In the genomic region with DNA sequence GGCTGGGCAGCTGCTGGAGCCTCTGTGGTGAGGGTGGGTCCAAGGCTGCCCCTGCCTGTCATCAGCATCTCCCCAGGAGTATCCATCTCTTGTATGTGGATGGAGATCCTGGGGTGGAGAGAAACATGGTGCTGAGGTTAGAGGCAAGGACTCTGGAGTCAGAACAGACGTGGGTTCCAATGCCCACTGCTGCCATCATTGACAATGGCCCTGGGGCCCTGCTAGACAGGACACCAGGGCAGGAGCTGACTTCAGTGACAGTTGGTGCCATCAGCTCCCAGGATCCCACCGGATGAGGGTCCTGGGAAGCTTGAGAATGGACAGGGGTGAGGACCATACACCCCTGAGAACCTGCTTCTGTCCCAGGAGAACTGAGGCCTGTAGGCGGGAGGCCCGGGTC, we compare ENCODE assay signal across 24 cellular contexts. TPM values are rescaled to one million over a fixed set of nuclear protein-coding genes. Genes with fewer than 3 reads are reported as not detected.
DNase-seq lines count a peak whose midpoint lies in the region; ATAC-seq, FAIRE-seq and TF ChIP-seq lines count a peak whose summit lies in the region.
"Had no signal": no experiment of that assay in that cellular context is flagged by ENCODE, and none has a peak within 500 bp of the region (broad histone marks: within the 10 kb centered on the region; RNA-seq: fewer than 3 reads in every experiment).

No MANE protein-coding gene starts in this region.

- peak; percentile 37 for DNase-seq in activated effector memory CD4-positive, alpha-beta T cell treated with anti-CD3 and anti-CD28 coated beads, Interleukin-2, amount 50 U/mL, for 16 hours
- no peak for DNase-seq in activated effector memory CD4-positive, alpha-beta T cell treated with Interleukin-2 at 50 U/mL for 16 hours
- no peak for DNase-seq in right atrium auricular region (ENCODE audit: low spot score)
- DNase-seq in Right ventricle myocardium inferior (ENCODE audit: missing footprints), result no peak
- DNase-seq in kidney, result peak; percentile 29
- no peak for DNase-seq in retina
- DNase-seq in small intestine, result no peak
- DNase-seq: C1 segment of cervical spinal cord; CD4-positive, CD25-positive, alpha-beta regulatory T cell; CD8-positive, alpha-beta memory T cell; COR-L47; DMS 273 treated with DMSO at 0.1 percent for 48 hours; DMS53; DND-41; EL; GOT3; H7; HFFc6; IMR-90 had no signal

- H3K27me3 ChIP-seq in right atrium auricular region, result no peaks in the 10 kb centered on the region
- H3K27me3 ChIP-seq in small intestine (ENCODE audit: control insufficient read depth in 2 of 2, insufficient read depth in 2 of 2, low read length in 2 of 2), result no peaks in the 10 kb centered on the region

- H3K4me3 ChIP-seq in right atrium auricular region (no peak overlapping the region), kidney (ENCODE audit: low read length in 2 of 2) (no peak overlapping the region), small intestine (ENCODE audit: low read depth in 1 of 2, low read length in 2 of 2) (no peak overlapping the region)
- H3K4me3 ChIP-seq: A549, GM12878 had no signal

- H3K4me1 ChIP-seq in right atrium auricular region (peaks cover 0 to 47% of the 10 kb centered on the region in 2 donors), kidney (ENCODE audit: control insufficient read depth in 1 of 2, insufficient read depth in 1 of 2, low read depth in 1 of 2, low read length in 2 of 2) (no peaks in the 10 kb centered on the region), small intestine (ENCODE audit: control insufficient read depth in 2 of 2, insufficient read depth in 1 of 2, low read depth in 1 of 2, low read length in 1 of 2) (no peaks in the 10 kb centered on the region)
- H3K4me1 ChIP-seq: A549 had no signal

- ATAC-seq in Right ventricle myocardium inferior, result no peak
- ATAC-seq: HCT116 had no signal

- 70 to 87% (median 73%) methylated on average over 4 of the region's 4 CpGs for WGBS in small intestine, 3 donors

- H3K36me3 ChIP-seq in right atrium auricular region (peaks cover 50% of the 10 kb centered on the region), kidney (ENCODE audit: control insufficient read depth in 1 of 2, insufficient read depth in 2 of 2, low read length in 2 of 2) (no peaks in the 10 kb centered on the region), small intestine (ENCODE audit: control insufficient read depth in 2 of 2, insufficient read depth in 2 of 2, low read length in 2 of 2) (no peaks in the 10 kb centered on the region)

- TF ChIP-seq CTCF in right atrium auricular region (IDR thresholded peaks at IDR 0.05) (no peak), kidney (IDR thresholded peaks at IDR 0.05; ENCODE audit: borderline replicate concordance, extremely low read depth, insufficient read depth) (no peak)

- H3K27ac ChIP-seq in right atrium auricular region (peak overlapping the region; percentile 82), kidney (ENCODE audit: low read depth in 2 of 2, low read length in 2 of 2) (no peak overlapping the region), small intestine (ENCODE audit: low read depth in 1 of 2, low read length in 1 of 2) (no peak overlapping the region)
- H3K27ac ChIP-seq: 22Rv1, A549, HL-60 had no signal

- FAIRE-seq in kidney (lab: Jason Lieb, UNC), result no peak
- FAIRE-seq in small intestine (lab: Jason Lieb, UNC), result no peak
- FAIRE-seq: A549, GM12878 had no signal

- H3K9me3 ChIP-seq in right atrium auricular region (no peaks in the 10 kb centered on the region), kidney (ENCODE audit: control insufficient read depth in 1 of 2, low read length in 2 of 2) (no peaks in the 10 kb centered on the region), small intestine (ENCODE audit: control insufficient read depth, low read depth) (no peaks in the 10 kb centered on the region)
- H3K9me3 ChIP-seq: A549 had no signal

- intact Hi-C loops in Right ventricle myocardium inferior (cut with DNase I) (no loop called here), kidney (cut with DNase I) (no loop called here)

- H3K9ac ChIP-seq in kidney (ENCODE audit: low read length in 2 of 2), result no peak overlapping the region

RNA-seq across cellular contexts. Expression of a gene that starts 15.6 kb away (rescaled TPM):
- total RNA-seq in right atrium auricular region (100 to 1,000 TPM; 275 to 456 TPM), Right ventricle myocardium inferior (261 TPM), kidney (0.31 TPM)
- polyA plus RNA-seq in kidney (ENCODE audit: insufficient read depth, low read depth, low replicate concordance) (1.5 TPM), small intestine (under 1 TPM in 2 of 3 donors, not detected in 1; 0.04 to 0.81 TPM)
- total RNA-seq: CD4-positive, CD25-positive, alpha-beta regulatory T cell had no signal
- polyA plus RNA-seq: CD4-positive, CD25-positive, alpha-beta regulatory T cell; CD8-positive, alpha-beta memory T cell had no signal

RNA-seq across cellular contexts. Expression of a gene that starts 43.1 kb away (rescaled TPM):
- total RNA-seq in right atrium auricular region (1 to 10 TPM; 1.8 to 2.6 TPM), Right ventricle myocardium inferior (2.5 TPM), kidney (0.94 TPM)
- polyA plus RNA-seq in kidney (ENCODE audit: insufficient read depth, low read depth, low replicate concordance) (1.5 TPM), small intestine (1 to 10 TPM; 1.9 to 9.2 (median 5.8) TPM)

RNA-seq across cellular contexts. Expression of a gene that starts 43.6 kb away (rescaled TPM):
- total RNA-seq in right atrium auricular region (10 to 100 TPM; 43.3 to 60.5 TPM), Right ventricle myocardium inferior (86.9 TPM), kidney (96.7 TPM)
- polyA plus RNA-seq in kidney (ENCODE audit: insufficient read depth, low read depth, low replicate concordance) (31.8 TPM), small intestine (10 to 100 TPM; 36.1 to 91.0 (median 61.6) TPM)

Comparison
In these comparisons a context has a peak if more than half of its experiments do, and no peak if none do; other contexts are left out.
1. DNase-seq: peak in activated effector memory CD4-positive, alpha-beta T cell treated with anti-CD3 and anti-CD28 coated beads, Interleukin-2, amount 50 U/mL, for 16 hours (single experiment) and kidney (single experiment); none in activated effector memory CD4-positive, alpha-beta T cell treated with Interleukin-2 at 50 U/mL for 16 hours (single experiment), right atrium auricular region (single experiment), Right ventricle myocardium inferior (single experiment), retina (single experiment) and small intestine (single experiment).
2. H3K27ac ChIP-seq: peak in right atrium auricular region (2 of 2); none in kidney (0 of 2) and small intestine (0 of 2).
3. RNA of a gene that starts 15.6 kb away (total RNA-seq): 275 to 456 TPM in right atrium auricular region and 261 TPM in Right ventricle myocardium inferior (single experiment); 0.31 TPM in kidney (single experiment); every median in the first group is over 100 times any median in the second.